In the genomic region with DNA sequence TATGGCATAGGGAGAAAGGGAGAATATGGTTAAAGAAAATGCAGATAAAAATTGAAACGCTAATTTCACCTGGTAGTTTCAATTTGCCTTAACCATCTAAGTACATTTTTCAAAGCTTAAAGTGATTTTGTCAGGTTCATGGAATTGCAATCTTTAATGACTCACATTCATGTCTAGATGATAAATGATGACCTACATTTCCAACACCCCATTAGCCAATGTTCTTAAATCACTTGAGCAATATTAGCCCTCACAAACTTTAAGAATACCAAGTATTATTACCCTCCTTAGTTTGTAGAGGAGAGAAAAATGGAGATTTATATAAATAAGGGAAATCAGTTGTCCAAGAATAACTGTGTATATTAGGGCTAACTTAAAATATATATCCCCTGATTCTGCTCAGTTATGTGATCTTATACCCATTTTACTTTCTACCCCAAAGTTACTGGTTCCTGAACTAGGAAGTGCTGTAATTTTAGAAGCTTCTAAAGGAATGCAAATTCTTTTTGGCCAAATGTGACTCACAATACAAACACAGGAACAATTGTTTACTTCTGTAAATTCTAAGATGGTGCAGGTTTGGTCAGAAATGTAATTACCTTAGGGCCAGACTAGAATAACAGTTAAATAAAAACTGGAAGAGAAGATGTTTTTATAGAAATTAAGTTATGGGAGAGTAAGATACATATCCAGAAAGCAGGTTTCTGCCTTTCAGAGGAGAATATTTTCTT, we compare ENCODE assay signal across 1 cellular context.
TF ChIP-seq lines count a peak whose summit lies in the region.

No MANE protein-coding gene starts in this region.

TF ChIP-seq in GM23338, 12 proteins besides CTCF, POLR2A, EP300 and RAD21 (continued from another document):
- TF ChIP-seq, protein P1, sequence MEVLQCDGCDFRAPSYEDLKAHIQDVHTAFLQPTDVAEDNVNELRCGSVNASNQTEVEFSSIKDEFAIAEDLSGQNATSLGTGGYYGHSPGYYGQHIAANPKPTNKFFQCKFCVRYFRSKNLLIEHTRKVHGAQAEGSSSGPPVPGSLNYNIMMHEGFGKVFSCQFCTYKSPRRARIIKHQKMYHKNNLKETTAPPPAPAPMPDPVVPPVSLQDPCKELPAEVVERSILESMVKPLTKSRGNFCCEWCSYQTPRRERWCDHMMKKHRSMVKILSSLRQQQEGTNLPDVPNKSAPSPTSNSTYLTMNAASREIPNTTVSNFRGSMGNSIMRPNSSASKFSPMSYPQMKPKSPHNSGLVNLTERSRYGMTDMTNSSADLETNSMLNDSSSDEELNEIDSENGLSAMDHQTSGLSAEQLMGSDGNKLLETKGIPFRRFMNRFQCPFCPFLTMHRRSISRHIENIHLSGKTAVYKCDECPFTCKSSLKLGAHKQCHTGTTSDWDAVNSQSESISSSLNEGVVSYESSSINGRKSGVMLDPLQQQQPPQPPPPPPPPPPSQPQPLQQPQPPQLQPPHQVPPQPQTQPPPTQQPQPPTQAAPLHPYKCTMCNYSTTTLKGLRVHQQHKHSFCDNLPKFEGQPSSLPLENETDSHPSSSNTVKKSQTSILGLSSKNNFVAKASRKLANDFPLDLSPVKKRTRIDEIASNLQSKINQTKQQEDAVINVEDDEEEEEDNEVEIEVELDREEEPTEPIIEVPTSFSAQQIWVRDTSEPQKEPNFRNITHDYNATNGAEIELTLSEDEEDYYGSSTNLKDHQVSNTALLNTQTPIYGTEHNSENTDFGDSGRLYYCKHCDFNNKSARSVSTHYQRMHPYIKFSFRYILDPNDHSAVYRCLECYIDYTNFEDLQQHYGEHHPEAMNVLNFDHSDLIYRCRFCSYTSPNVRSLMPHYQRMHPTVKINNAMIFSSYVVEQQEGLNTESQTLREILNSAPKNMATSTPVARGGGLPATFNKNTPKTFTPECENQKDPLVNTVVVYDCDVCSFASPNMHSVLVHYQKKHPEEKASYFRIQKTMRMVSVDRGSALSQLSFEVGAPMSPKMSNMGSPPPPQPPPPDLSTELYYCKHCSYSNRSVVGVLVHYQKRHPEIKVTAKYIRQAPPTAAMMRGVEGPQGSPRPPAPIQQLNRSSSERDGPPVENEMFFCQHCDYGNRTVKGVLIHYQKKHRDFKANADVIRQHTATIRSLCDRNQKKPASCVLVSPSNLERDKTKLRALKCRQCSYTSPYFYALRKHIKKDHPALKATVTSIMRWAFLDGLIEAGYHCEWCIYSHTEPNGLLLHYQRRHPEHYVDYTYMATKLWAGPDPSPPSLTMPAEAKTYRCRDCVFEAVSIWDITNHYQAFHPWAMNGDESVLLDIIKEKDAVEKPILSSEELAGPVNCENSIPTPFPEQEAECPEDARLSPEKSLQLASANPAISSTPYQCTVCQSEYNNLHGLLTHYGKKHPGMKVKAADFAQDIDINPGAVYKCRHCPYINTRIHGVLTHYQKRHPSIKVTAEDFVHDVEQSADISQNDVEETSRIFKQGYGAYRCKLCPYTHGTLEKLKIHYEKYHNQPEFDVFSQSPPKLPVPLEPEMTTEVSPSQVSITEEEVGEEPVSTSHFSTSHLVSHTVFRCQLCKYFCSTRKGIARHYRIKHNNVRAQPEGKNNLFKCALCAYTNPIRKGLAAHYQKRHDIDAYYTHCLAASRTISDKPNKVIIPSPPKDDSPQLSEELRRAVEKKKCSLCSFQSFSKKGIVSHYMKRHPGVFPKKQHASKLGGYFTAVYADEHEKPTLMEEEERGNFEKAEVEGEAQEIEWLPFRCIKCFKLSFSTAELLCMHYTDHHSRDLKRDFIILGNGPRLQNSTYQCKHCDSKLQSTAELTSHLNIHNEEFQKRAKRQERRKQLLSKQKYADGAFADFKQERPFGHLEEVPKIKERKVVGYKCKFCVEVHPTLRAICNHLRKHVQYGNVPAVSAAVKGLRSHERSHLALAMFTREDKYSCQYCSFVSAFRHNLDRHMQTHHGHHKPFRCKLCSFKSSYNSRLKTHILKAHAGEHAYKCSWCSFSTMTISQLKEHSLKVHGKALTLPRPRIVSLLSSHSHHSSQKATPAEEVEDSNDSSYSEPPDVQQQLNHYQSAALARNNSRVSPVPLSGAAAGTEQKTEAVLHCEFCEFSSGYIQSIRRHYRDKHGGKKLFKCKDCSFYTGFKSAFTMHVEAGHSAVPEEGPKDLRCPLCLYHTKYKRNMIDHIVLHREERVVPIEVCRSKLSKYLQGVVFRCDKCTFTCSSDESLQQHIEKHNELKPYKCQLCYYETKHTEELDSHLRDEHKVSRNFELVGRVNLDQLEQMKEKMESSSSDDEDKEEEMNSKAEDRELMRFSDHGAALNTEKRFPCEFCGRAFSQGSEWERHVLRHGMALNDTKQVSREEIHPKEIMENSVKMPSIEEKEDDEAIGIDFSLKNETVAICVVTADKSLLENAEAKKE (CRISPR knock-in tag; IDR thresholded peaks at IDR 0.05), result no peak
- TF ChIP-seq STAT1 (IDR thresholded peaks at IDR 0.05; ENCODE audit: unreplicated experiment), result no peak
- no peak for TF ChIP-seq ZNF331 (CRISPR knock-in tag; IDR thresholded peaks at IDR 0.05; ENCODE audit: low read depth)
- TF ChIP-seq NANOG (IDR thresholded peaks at IDR 0.05; ENCODE audit: borderline replicate concordance), result no peak
- TF ChIP-seq ZNF114 (CRISPR knock-in tag; IDR thresholded peaks at IDR 0.05), result no peak
- no peak for TF ChIP-seq EZH2phosphoT487 (IDR thresholded peaks at IDR 0.05; ENCODE audit: unreplicated experiment)
- no peak for TF ChIP-seq CREB1 (CRISPR knock-in tag; IDR thresholded peaks at IDR 0.05; ENCODE audit: low read depth)
- TF ChIP-seq POLR2AphosphoS5 (IDR thresholded peaks at IDR 0.05; ENCODE audit: low read depth), result no peak
- TF ChIP-seq, protein P2, sequence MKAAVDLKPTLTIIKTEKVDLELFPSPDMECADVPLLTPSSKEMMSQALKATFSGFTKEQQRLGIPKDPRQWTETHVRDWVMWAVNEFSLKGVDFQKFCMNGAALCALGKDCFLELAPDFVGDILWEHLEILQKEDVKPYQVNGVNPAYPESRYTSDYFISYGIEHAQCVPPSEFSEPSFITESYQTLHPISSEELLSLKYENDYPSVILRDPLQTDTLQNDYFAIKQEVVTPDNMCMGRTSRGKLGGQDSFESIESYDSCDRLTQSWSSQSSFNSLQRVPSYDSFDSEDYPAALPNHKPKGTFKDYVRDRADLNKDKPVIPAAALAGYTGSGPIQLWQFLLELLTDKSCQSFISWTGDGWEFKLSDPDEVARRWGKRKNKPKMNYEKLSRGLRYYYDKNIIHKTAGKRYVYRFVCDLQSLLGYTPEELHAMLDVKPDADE (IDR thresholded peaks at IDR 0.05), result no peak
